8 cellular contexts compared by ENCODE assay signal in genomic region chr3:134364061-134364935, GRCh38. TPM values are rescaled to one million over a fixed set of nuclear protein-coding genes. Genes with fewer than 3 reads are reported as not detected.
DNase-seq lines count a peak whose midpoint lies in the region; ATAC-seq lines count a peak whose summit lies in the region.

No MANE protein-coding gene starts in this region.

- H3K4me1 ChIP-seq in muscle layer of duodenum (ENCODE audit: control insufficient read depth in 1 of 2, insufficient read depth in 2 of 2, low read length in 2 of 2) (peaks cover 32 to 95% of the 10 kb centered on the region in 2 donors), urinary bladder (ENCODE audit: insufficient read depth) (no peaks in the 10 kb centered on the region)

- WGBS in urinary bladder = under 1% methylated on average over 37 of the region's 37 CpGs

- H3K27ac ChIP-seq in muscle layer of duodenum (ENCODE audit: low read length) (peak overlapping the region; percentile 84), urinary bladder (ENCODE audit: low read depth) (peak overlapping the region; percentile 77)

- H3K36me3 ChIP-seq in MG63 (peaks cover 96% of the 10 kb centered on the region), muscle layer of duodenum (ENCODE audit: control insufficient read depth in 1 of 2, insufficient read depth in 2 of 2, low read length in 2 of 2) (peaks cover 73 to 76% of the 10 kb centered on the region in 2 donors), urinary bladder (ENCODE audit: insufficient read depth) (peaks cover 2% of the 10 kb centered on the region)

- H3K9me3 ChIP-seq in MG63 (no peaks in the 10 kb centered on the region), muscle layer of duodenum (ENCODE audit: control insufficient read depth in 1 of 2, low read length in 2 of 2) (no peaks in the 10 kb centered on the region)

- H3K4me3 ChIP-seq in MG63 (peak overlapping the region; percentile 23; the same call in 1 of the 2 replicates), muscle layer of duodenum (ENCODE audit: low read depth in 1 of 2, low read length in 2 of 2) (peak overlapping the region in 1 of 2 donors; percentile 21), urinary bladder (ENCODE audit: low read depth, low read length) (peak overlapping the region; percentile 4)

- DNase-seq in DMS79 (lab: John Stamatoyannopoulos, UW) (peak; percentile 49), MG63 (peak; percentile 100), activated gamma-delta T cell treated with Interleukin-2 at 50 U/mL for 16 hours (peak; percentile 20), fibroblast of peridontal ligament (ENCODE audit: extremely low read depth) (peak; percentile 96)

- ATAC-seq in GM18867 (IDR thresholded peaks at IDR 0.05; ENCODE audit: unreplicated experiment) = no peak
- no peak for ATAC-seq in HG03460 (IDR thresholded peaks at IDR 0.05; ENCODE audit: unreplicated experiment)

- H3K27me3 ChIP-seq in MG63 (no peaks in the 10 kb centered on the region), muscle layer of duodenum (ENCODE audit: low read depth, low read length) (no peaks in the 10 kb centered on the region)

RNA-seq across cellular contexts. Expression of gene AMOTL2, which starts 9.9 kb away (rescaled TPM):
- 172 and 180 TPM in 2 replicates for total RNA-seq in MG63 (2014; rRNA removed; shearing (Covaris generic); ENCODE audit: low replicate concordance)
- total RNA-seq in urinary bladder = 37.0 TPM
- polyA plus RNA-seq in urinary bladder = 49.6 TPM

Comparison
In these comparisons a context has a peak if more than half of its experiments do, and no peak if none do; other contexts are left out.
1. DNase-seq: peak in every context shown above with its lines; median percentile 100 in MG63; 96 in fibroblast of peridontal ligament; 49 in DMS79; 20 in activated gamma-delta T cell treated with Interleukin-2 at 50 U/mL for 16 hours.